8 cellular contexts compared by ENCODE assay signal in the genomic region with DNA sequence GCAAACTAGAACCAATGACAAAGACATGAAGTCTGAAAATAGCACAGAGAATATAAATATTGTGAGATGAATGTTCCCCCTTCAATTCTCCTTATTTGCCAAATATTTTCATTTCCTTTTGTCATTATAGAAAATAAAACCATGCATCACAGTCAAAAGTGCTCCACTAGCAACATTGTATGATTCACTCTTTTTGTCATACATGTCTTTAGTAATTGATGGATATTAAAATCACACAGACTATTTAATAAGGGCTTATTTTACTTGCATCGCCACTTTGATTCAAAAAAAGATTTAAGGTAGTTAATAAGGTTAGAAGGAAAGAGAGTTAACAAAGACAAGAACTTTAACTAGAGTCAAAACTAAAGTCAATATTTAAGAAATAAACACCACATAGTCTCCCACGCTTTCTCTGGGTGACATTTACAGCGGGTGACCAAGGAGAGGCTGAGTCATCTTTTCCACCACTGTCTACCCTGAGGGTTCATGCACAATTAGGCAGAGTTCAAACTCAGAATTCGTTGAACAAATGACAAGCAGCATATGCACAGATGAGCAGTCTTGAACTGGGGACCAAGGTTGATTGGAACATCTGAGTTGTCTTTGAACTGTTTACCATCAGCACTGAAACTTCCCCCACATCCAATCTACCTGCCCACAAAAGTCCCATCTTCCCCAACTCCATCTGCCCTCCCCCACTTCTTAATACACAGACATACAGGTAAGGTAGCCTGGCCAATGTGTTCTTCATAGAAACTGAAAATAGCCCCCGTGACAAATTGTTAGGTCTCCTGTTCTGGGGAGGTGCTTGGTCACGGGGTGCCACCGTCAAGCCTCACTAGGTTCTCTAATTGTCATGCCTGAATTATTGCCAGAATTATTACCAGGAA. TPM values are rescaled to one million over a fixed set of nuclear protein-coding genes. Genes with fewer than 3 reads are reported as not detected.
A peak's percentile ranks its signal among the peaks of the same experiment; 100 is the strongest.
DNase-seq lines count a peak whose midpoint lies in the region; ATAC-seq lines count a peak whose summit lies in the region.

No MANE protein-coding gene starts in this region.

- peaks cover 12% of the 10 kb centered on the region for H3K9me3 Mint-ChIP-seq in activated naive CD8-positive, alpha-beta T cell treated with anti-CD3 and anti-CD28 coated beads for 36 hours
- peaks cover 5% of the 10 kb centered on the region for H3K9me3 Mint-ChIP-seq in stimulated activated naive CD8-positive, alpha-beta T cell treated with anti-CD3 and anti-CD28 coated beads, Interleukin-15, Interleukin-2, amounts not matched to agents 100 ng/mL and 50 ng/mL, for 24 hours
- peaks cover 2 to 19% (median 9%) of the 10 kb centered on the region in 9 donors for H3K9me3 Mint-ChIP-seq in naive thymus-derived CD8-positive, alpha-beta T cell

- H3K27ac Mint-ChIP-seq in activated naive CD8-positive, alpha-beta T cell treated with anti-CD3 and anti-CD28 coated beads for 36 hours: peak overlapping the region; percentile 85
- H3K27ac Mint-ChIP-seq in stimulated activated naive CD8-positive, alpha-beta T cell treated with anti-CD3 and anti-CD28 coated beads, Interleukin-15, Interleukin-2, amounts not matched to agents 100 ng/mL and 50 ng/mL, for 24 hours: peak overlapping the region; percentile 90
- H3K27ac Mint-ChIP-seq in naive thymus-derived CD8-positive, alpha-beta T cell: no peak overlapping the region
- H3K27ac Mint-ChIP-seq in T-helper 17 cell: no peak overlapping the region

- peaks cover 17% of the 10 kb centered on the region for H3K4me1 Mint-ChIP-seq in activated naive CD8-positive, alpha-beta T cell treated with anti-CD3 and anti-CD28 coated beads for 36 hours
- peaks cover 24% of the 10 kb centered on the region for H3K4me1 Mint-ChIP-seq in stimulated activated naive CD8-positive, alpha-beta T cell treated with anti-CD3 and anti-CD28 coated beads, Interleukin-15, Interleukin-2, amounts not matched to agents 100 ng/mL and 50 ng/mL, for 24 hours (ENCODE audit: low read depth)
- H3K4me1 Mint-ChIP-seq in naive thymus-derived CD8-positive, alpha-beta T cell: peaks cover 0 to 3% (median 0%) of the 10 kb centered on the region in 4 donors
- peaks cover 6% of the 10 kb centered on the region for H3K4me1 Mint-ChIP-seq in T-helper 17 cell

- peak; percentile 94 for ATAC-seq in GM19463 (IDR thresholded peaks at IDR 0.05; ENCODE audit: unreplicated experiment)
- ATAC-seq in HG03354 (IDR thresholded peaks at IDR 0.05; ENCODE audit: poor library complexity, severe bottlenecking, unreplicated experiment): peak; percentile 99
- ATAC-seq in naive thymus-derived CD8-positive, alpha-beta T cell: no peak
- ATAC-seq in T-helper 17 cell: no peak

- H3K4me3 Mint-ChIP-seq in activated naive CD8-positive, alpha-beta T cell treated with anti-CD3 and anti-CD28 coated beads for 36 hours: peak overlapping the region; percentile 40
- peak overlapping the region; percentile 70 for H3K4me3 Mint-ChIP-seq in stimulated activated naive CD8-positive, alpha-beta T cell treated with anti-CD3 and anti-CD28 coated beads, Interleukin-15, Interleukin-2, amounts not matched to agents 100 ng/mL and 50 ng/mL, for 24 hours
- H3K4me3 Mint-ChIP-seq in naive thymus-derived CD8-positive, alpha-beta T cell: no peak overlapping the region
- no peak overlapping the region for H3K4me3 Mint-ChIP-seq in T-helper 17 cell

- DNase-seq in A172 (ENCODE audit: low spot score): peak; percentile 46
- peak; percentile 60 for DNase-seq in activated naive CD8-positive, alpha-beta T cell treated with anti-CD3 and anti-CD28 coated beads for 36 hours
- DNase-seq in naive thymus-derived CD8-positive, alpha-beta T cell: no peak
- DNase-seq in germinal center (ENCODE audit: low spot score): no peak
- DNase-seq in T-helper 17 cell: no peak

- peaks cover 9% of the 10 kb centered on the region for H3K36me3 Mint-ChIP-seq in activated naive CD8-positive, alpha-beta T cell treated with anti-CD3 and anti-CD28 coated beads for 36 hours
- H3K36me3 Mint-ChIP-seq in stimulated activated naive CD8-positive, alpha-beta T cell treated with anti-CD3 and anti-CD28 coated beads, Interleukin-15, Interleukin-2, amounts not matched to agents 100 ng/mL and 50 ng/mL, for 24 hours (ENCODE audit: low read depth): peaks cover 3% of the 10 kb centered on the region
- H3K36me3 Mint-ChIP-seq in naive thymus-derived CD8-positive, alpha-beta T cell: peaks cover 2 to 3% (median 3%) of the 10 kb centered on the region in 3 donors
- peaks cover 8% of the 10 kb centered on the region for H3K36me3 Mint-ChIP-seq in T-helper 17 cell (ENCODE audit: low read depth)

- H3K27me3 Mint-ChIP-seq in activated naive CD8-positive, alpha-beta T cell treated with anti-CD3 and anti-CD28 coated beads for 36 hours: peaks cover 11% of the 10 kb centered on the region
- peaks cover 30% of the 10 kb centered on the region for H3K27me3 Mint-ChIP-seq in stimulated activated naive CD8-positive, alpha-beta T cell treated with anti-CD3 and anti-CD28 coated beads, Interleukin-15, Interleukin-2, amounts not matched to agents 100 ng/mL and 50 ng/mL, for 24 hours
- H3K27me3 Mint-ChIP-seq in naive thymus-derived CD8-positive, alpha-beta T cell: peaks cover 3 to 18% (median 15%) of the 10 kb centered on the region in 5 donors
- peaks cover 38% of the 10 kb centered on the region for H3K27me3 Mint-ChIP-seq in T-helper 17 cell

- H3K9me3 ChIP-seq in T-helper 17 cell (ENCODE audit: control insufficient read depth, low read length, poor library complexity, severe bottlenecking): no peaks in the 10 kb centered on the region

- POLR2A ChIA-PET in naive thymus-derived CD8-positive, alpha-beta T cell (lab: Charles Lee): no interaction called here

RNA-seq across cellular contexts. Expression of a gene that starts 42.5 kb away (rescaled TPM):
- 29.2 and 46.5 TPM in 2 replicates for total RNA-seq in A172 (2014; rRNA removed; shearing (Covaris generic))
- 1 to 10 TPM; 3.8 to 4.3 TPM for total RNA-seq in activated naive CD8-positive, alpha-beta T cell treated with anti-CD3 and anti-CD28 coated beads for 36 hours
- total RNA-seq in naive thymus-derived CD8-positive, alpha-beta T cell: 1 to 10 TPM; 7.9 to 8.0 TPM
- 1 to 10 TPM; 1.9 to 3.3 (median 3.0) TPM for polyA plus RNA-seq in naive thymus-derived CD8-positive, alpha-beta T cell
- total RNA-seq in T-helper 17 cell: 1 to 10 TPM; 1.9 to 2.9 TPM

Comparison
In these comparisons a context has a peak if more than half of its experiments do, and no peak if none do; other contexts are left out.
1. DNase-seq: peak in A172 (single experiment) and activated naive CD8-positive, alpha-beta T cell treated with anti-CD3 and anti-CD28 coated beads for 36 hours (single experiment); none in naive thymus-derived CD8-positive, alpha-beta T cell (0 of 10), germinal center (single experiment) and T-helper 17 cell (0 of 3).
2. ATAC-seq: peak in GM19463 (single experiment) and HG03354 (single experiment); none in naive thymus-derived CD8-positive, alpha-beta T cell (0 of 2) and T-helper 17 cell (single experiment).
3. H3K27ac Mint-ChIP-seq: peak in activated naive CD8-positive, alpha-beta T cell treated with anti-CD3 and anti-CD28 coated beads for 36 hours (single experiment) and stimulated activated naive CD8-positive, alpha-beta T cell treated with anti-CD3 and anti-CD28 coated beads, Interleukin-15, Interleukin-2, amounts not matched to agents 100 ng/mL and 50 ng/mL, for 24 hours (single experiment); none in naive thymus-derived CD8-positive, alpha-beta T cell (0 of 10) and T-helper 17 cell (single experiment).
4. H3K4me3 Mint-ChIP-seq: peak in activated naive CD8-positive, alpha-beta T cell treated with anti-CD3 and anti-CD28 coated beads for 36 hours (single experiment) and stimulated activated naive CD8-positive, alpha-beta T cell treated with anti-CD3 and anti-CD28 coated beads, Interleukin-15, Interleukin-2, amounts not matched to agents 100 ng/mL and 50 ng/mL, for 24 hours (single experiment); none in naive thymus-derived CD8-positive, alpha-beta T cell (0 of 10) and T-helper 17 cell (single experiment).